ENCODE assay signal across 1 cellular context in genomic region chr20:325043-325888, GRCh38.
TF ChIP-seq lines count a peak whose summit lies in the region.

TSS of gene SOX12 (plus strand) at chr20:325552. CDS start at chr20:325925, 373 bp downstream.

TF ChIP-seq in HepG2, 621 proteins besides CTCF, POLR2A, EP300 and RAD21 (continued from another document):
- TF ChIP-seq CSRNP1 (CRISPR knock-in tag; IDR thresholded peaks at IDR 0.05) (peak; percentile 57; the same call in 1 of the 2 replicates), NRL (CRISPR knock-in tag; IDR thresholded peaks at IDR 0.05; ENCODE audit: borderline replicate concordance) (no peak), ZNF761 (CRISPR knock-in tag; conservative IDR thresholded peaks at IDR 0.05) (peak; percentile 37; the same call in 1 of the 2 replicates), EED (CRISPR knock-in tag; IDR thresholded peaks at IDR 0.05) (no peak), ZNF275 (CRISPR knock-in tag; IDR thresholded peaks at IDR 0.05; ENCODE audit: borderline replicate concordance) (no peak; the same call in 1 of the 2 replicates), ZFY (CRISPR knock-in tag; IDR thresholded peaks at IDR 0.05) (peak; percentile 93), NFYC (CRISPR knock-in tag; IDR thresholded peaks at IDR 0.05) (peak; percentile 79), HCFC1 (IDR thresholded peaks at IDR 0.05; ENCODE audit: low read depth, low read length) (peak; percentile 18; the same call in 1 of the 2 replicates), REPIN1 (CRISPR knock-in tag; IDR thresholded peaks at IDR 0.05; ENCODE audit: borderline replicate concordance, low read depth) (peak; percentile 74), THYN1 (CRISPR knock-in tag; IDR thresholded peaks at IDR 0.05; ENCODE audit: borderline replicate concordance, low read depth) (no peak), RARG (CRISPR knock-in tag; IDR thresholded peaks at IDR 0.05; ENCODE audit: low read depth) (no peak), ZNF83 (CRISPR knock-in tag; IDR thresholded peaks at IDR 0.05; ENCODE audit: borderline replicate concordance) (no peak), ZNF766 (CRISPR knock-in tag; IDR thresholded peaks at IDR 0.05; ENCODE audit: borderline replicate concordance) (no peak; the same call in 1 of the 2 replicates), U2AF1 (optimal IDR thresholded peaks at IDR 0.05; ENCODE audit: low read depth, low read length) (peak; percentile 4), ZNF703 (CRISPR knock-in tag; IDR thresholded peaks at IDR 0.05; ENCODE audit: borderline replicate concordance) (no peak; the same call in 1 of the 2 replicates), ZNF644 (CRISPR knock-in tag; IDR thresholded peaks at IDR 0.05; ENCODE audit: low read depth) (no peak), ZNF326 (CRISPR knock-in tag; IDR thresholded peaks at IDR 0.05; ENCODE audit: borderline replicate concordance) (no peak)
TF ChIP-seq in HepG2: peak in this region for 229.
